Comparison of ENCODE assay signal across 1 cellular context in genomic region chr2:119424284-119425118, GRCh38.
A peak's percentile ranks its signal among the peaks of the same experiment; 100 is the strongest.
TF ChIP-seq lines count a peak whose summit lies in the region.

No MANE protein-coding gene starts in this region.

TF ChIP-seq in HepG2, 621 proteins besides CTCF, POLR2A, EP300 and RAD21 (continued from another document and continues in another):
- TF ChIP-seq, protein P1, sequence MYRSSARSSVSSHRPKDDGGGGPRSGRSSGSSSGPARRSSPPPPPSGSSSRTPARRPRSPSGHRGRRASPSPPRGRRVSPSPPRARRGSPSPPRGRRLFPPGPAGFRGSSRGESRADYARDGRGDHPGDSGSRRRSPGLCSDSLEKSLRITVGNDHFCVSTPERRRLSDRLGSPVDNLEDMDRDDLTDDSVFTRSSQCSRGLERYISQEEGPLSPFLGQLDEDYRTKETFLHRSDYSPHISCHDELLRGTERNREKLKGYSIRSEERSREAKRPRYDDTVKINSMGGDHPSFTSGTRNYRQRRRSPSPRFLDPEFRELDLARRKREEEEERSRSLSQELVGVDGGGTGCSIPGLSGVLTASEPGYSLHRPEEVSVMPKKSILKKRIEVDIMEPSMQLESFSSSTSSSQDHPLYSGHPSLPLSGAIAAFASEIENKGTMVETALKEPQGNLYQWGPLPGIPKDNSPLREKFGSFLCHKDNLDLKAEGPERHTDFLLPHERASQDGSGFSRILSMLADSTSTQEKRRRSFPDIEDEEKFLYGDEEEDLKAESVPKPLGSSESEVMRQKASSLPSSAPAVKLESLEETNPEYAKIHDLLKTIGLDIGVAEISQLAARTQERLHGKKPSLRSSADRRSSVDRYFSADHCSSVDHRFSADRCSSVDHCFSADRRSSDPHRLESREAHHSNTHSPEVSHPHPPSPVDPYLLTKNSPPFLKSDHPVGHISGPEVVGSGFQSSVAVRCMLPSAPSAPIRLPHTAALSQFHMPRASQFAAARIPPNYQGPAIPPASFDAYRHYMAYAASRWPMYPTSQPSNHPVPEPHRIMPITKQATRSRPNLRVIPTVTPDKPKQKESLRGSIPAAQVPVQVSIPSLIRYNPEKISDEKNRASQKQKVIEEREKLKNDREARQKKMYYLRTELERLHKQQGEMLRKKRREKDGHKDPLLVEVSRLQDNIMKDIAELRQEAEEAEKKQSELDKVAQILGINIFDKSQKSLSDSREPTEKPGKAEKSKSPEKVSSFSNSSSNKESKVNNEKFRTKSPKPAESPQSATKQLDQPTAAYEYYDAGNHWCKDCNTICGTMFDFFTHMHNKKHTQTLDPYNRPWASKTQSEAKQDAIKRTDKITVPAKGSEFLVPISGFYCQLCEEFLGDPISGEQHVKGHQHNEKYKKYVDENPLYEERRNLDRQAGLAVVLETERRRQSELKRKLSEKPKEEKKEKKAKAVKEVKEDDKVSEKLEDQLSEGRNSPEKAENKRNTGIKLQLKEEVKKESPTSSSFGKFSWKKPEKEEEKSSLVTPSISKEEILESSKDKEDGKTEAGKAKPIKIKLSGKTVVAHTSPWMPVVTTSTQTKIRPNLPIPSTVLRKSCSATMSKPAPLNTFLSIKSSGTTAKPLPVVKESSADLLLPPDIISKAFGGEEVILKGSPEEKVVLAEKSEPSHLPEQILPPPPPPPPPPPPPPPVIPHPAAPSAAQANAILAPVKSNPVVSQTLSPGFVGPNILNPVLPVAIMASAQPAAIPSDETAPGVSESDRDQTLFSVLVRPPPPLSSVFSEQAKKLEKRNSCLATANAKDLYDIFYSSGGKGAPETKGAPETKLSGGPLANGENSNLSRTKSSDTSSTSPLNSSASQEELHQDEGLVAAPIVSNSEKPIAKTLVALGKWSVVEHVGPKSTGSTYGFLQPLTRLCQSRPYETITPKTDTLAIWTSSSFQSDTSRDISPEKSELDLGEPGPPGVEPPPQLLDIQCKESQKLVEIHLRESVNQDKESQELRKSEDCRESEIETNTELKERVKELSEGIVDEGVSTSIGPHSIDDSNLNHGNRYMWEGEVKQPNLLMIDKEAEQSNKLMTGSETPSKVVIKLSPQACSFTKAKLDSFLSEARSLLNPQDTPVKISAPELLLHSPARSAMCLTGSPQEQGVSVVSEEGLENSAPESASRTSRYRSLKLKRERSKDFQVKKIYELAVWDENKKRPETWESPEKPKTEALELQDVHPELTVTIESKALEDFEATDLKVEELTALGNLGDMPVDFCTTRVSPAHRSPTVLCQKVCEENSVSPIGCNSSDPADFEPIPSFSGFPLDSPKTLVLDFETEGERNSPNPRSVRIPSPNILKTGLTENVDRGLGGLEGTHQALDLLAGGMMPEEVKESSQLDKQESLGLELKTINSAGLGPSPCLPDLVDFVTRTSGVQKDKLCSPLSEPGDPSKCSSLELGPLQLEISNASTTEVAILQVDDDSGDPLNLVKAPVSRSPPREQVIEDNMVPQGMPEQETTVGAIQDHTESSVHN (CRISPR knock-in tag; IDR thresholded peaks at IDR 0.05) = no peak
- TF ChIP-seq ZNF749 (CRISPR knock-in tag; IDR thresholded peaks at IDR 0.05; ENCODE audit: borderline replicate concordance) (no peak), HMG20B (CRISPR knock-in tag; conservative IDR thresholded peaks at IDR 0.05) (no peak), SP5 (CRISPR knock-in tag; IDR thresholded peaks at IDR 0.05; ENCODE audit: borderline replicate concordance, low read depth) (no peak), CSRNP1 (CRISPR knock-in tag; IDR thresholded peaks at IDR 0.05) (0 out of 2 replicates have a peak, but pooled peaks have one; percentile 65), AGO1 (IDR thresholded peaks at IDR 0.05; ENCODE audit: low read depth, low read length, poor library complexity, severe bottlenecking) (no peak), ZBTB34 (CRISPR knock-in tag; IDR thresholded peaks at IDR 0.05) (no peak), ASH2L (IDR thresholded peaks at IDR 0.05; ENCODE audit: insufficient read length, low read depth, low read length) (no peak), HMGA1 (CRISPR knock-in tag; conservative IDR thresholded peaks at IDR 0.05) (no peak), ZSCAN21 (CRISPR knock-in tag; IDR thresholded peaks at IDR 0.05; ENCODE audit: borderline replicate concordance) (no peak), ZNF616 (CRISPR knock-in tag; IDR thresholded peaks at IDR 0.05; ENCODE audit: low read depth) (0 out of 2 replicates have a peak, but pooled peaks have one; percentile 36), MTF1 (CRISPR knock-in tag; IDR thresholded peaks at IDR 0.05) (no peak), TARDBP (CRISPR knock-in tag; IDR thresholded peaks at IDR 0.05) (no peak), ZNF18 (CRISPR knock-in tag; IDR thresholded peaks at IDR 0.05; ENCODE audit: insufficient replicate concordance) (no peak), MAFG (CRISPR knock-in tag; IDR thresholded peaks at IDR 0.05) (no peak), NCOA5 (CRISPR knock-in tag; IDR thresholded peaks at IDR 0.05) (no peak), FOXO4 (CRISPR knock-in tag; conservative IDR thresholded peaks at IDR 0.05) (0 out of 2 replicates have a peak, but pooled peaks have one; percentile 66), RNF2 (conservative IDR thresholded peaks at IDR 0.05; ENCODE audit: low read depth) (no peak), TMF1 (CRISPR knock-in tag; IDR thresholded peaks at IDR 0.05; ENCODE audit: low read depth) (no peak)
- TF ChIP-seq, protein P2, sequence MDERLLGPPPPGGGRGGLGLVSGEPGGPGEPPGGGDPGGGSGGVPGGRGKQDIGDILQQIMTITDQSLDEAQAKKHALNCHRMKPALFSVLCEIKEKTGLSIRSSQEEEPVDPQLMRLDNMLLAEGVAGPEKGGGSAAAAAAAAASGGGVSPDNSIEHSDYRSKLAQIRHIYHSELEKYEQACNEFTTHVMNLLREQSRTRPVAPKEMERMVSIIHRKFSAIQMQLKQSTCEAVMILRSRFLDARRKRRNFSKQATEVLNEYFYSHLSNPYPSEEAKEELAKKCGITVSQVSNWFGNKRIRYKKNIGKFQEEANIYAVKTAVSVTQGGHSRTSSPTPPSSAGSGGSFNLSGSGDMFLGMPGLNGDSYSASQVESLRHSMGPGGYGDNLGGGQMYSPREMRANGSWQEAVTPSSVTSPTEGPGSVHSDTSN (CRISPR knock-in tag; IDR thresholded peaks at IDR 0.05) = no peak
- TF ChIP-seq, protein P3, sequence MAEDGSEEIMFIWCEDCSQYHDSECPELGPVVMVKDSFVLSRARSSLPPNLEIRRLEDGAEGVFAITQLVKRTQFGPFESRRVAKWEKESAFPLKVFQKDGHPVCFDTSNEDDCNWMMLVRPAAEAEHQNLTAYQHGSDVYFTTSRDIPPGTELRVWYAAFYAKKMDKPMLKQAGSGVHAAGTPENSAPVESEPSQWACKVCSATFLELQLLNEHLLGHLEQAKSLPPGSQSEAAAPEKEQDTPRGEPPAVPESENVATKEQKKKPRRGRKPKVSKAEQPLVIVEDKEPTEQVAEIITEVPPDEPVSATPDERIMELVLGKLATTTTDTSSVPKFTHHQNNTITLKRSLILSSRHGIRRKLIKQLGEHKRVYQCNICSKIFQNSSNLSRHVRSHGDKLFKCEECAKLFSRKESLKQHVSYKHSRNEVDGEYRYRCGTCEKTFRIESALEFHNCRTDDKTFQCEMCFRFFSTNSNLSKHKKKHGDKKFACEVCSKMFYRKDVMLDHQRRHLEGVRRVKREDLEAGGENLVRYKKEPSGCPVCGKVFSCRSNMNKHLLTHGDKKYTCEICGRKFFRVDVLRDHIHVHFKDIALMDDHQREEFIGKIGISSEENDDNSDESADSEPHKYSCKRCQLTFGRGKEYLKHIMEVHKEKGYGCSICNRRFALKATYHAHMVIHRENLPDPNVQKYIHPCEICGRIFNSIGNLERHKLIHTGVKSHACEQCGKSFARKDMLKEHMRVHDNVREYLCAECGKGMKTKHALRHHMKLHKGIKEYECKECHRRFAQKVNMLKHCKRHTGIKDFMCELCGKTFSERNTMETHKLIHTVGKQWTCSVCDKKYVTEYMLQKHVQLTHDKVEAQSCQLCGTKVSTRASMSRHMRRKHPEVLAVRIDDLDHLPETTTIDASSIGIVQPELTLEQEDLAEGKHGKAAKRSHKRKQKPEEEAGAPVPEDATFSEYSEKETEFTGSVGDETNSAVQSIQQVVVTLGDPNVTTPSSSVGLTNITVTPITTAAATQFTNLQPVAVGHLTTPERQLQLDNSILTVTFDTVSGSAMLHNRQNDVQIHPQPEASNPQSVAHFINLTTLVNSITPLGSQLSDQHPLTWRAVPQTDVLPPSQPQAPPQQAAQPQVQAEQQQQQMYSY (CRISPR knock-in tag; IDR thresholded peaks at IDR 0.05) = no peak
- TF ChIP-seq, protein P4, sequence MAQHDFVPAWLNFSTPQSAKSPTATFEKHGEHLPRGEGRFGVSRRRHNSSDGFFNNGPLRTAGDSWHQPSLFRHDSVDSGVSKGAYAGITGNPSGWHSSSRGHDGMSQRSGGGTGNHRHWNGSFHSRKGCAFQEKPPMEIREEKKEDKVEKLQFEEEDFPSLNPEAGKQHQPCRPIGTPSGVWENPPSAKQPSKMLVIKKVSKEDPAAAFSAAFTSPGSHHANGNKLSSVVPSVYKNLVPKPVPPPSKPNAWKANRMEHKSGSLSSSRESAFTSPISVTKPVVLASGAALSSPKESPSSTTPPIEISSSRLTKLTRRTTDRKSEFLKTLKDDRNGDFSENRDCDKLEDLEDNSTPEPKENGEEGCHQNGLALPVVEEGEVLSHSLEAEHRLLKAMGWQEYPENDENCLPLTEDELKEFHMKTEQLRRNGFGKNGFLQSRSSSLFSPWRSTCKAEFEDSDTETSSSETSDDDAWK (CRISPR knock-in tag; IDR thresholded peaks at IDR 0.05) = no peak
- TF ChIP-seq, protein P5, sequence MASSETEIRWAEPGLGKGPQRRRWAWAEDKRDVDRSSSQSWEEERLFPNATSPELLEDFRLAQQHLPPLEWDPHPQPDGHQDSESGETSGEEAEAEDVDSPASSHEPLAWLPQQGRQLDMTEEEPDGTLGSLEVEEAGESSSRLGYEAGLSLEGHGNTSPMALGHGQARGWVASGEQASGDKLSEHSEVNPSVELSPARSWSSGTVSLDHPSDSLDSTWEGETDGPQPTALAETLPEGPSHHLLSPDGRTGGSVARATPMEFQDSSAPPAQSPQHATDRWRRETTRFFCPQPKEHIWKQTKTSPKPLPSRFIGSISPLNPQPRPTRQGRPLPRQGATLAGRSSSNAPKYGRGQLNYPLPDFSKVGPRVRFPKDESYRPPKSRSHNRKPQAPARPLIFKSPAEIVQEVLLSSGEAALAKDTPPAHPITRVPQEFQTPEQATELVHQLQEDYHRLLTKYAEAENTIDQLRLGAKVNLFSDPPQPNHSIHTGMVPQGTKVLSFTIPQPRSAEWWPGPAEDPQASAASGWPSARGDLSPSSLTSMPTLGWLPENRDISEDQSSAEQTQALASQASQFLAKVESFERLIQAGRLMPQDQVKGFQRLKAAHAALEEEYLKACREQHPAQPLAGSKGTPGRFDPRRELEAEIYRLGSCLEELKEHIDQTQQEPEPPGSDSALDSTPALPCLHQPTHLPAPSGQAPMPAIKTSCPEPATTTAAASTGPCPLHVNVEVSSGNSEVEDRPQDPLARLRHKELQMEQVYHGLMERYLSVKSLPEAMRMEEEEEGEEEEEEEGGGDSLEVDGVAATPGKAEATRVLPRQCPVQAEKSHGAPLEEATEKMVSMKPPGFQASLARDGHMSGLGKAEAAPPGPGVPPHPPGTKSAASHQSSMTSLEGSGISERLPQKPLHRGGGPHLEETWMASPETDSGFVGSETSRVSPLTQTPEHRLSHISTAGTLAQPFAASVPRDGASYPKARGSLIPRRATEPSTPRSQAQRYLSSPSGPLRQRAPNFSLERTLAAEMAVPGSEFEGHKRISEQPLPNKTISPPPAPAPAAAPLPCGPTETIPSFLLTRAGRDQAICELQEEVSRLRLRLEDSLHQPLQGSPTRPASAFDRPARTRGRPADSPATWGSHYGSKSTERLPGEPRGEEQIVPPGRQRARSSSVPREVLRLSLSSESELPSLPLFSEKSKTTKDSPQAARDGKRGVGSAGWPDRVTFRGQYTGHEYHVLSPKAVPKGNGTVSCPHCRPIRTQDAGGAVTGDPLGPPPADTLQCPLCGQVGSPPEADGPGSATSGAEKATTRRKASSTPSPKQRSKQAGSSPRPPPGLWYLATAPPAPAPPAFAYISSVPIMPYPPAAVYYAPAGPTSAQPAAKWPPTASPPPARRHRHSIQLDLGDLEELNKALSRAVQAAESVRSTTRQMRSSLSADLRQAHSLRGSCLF (CRISPR knock-in tag; IDR thresholded peaks at IDR 0.05; ENCODE audit: borderline replicate concordance) = no peak
